In genomic region chr11:127003260-127003981, GRCh38 we compare ENCODE assay signal across 8 cellular contexts.
A peak's percentile ranks its signal among the peaks of the same experiment; 100 is the strongest.
DNase-seq lines count a peak whose midpoint lies in the region; ATAC-seq and TF ChIP-seq lines count a peak whose summit lies in the region.

No MANE protein-coding gene starts in this region.

- ATAC-seq in HG03520 (IDR thresholded peaks at IDR 0.05; ENCODE audit: unreplicated experiment) (no peak), GM18517 (IDR thresholded peaks at IDR 0.05; ENCODE audit: unreplicated experiment) (no peak)

- DNase-seq in EL (peak; percentile 81), NCI-H1105 treated with DMSO at 0.1 percent for 48 hours (lab: John Stamatoyannopoulos, UW) (peak; percentile 97), astrocyte of the hippocampus (ENCODE audit: low read depth, low spot score) (peak; percentile 87), kidney glomerular epithelial cell (lab: John Stamatoyannopoulos, UW) (peak; percentile 68), KG1 (lab: John Stamatoyannopoulos, UW) (no peak), erythroblast (lab: John Stamatoyannopoulos, UW) (no peak)

- TF ChIP-seq POLR2A in erythroblast (IDR thresholded peaks at IDR 0.05; ENCODE audit: low read length), result no peak

Comparison
In these comparisons a context has a peak if more than half of its experiments do, and no peak if none do; other contexts are left out.
1. DNase-seq: peak in EL (single experiment), NCI-H1105 treated with DMSO at 0.1 percent for 48 hours (single experiment), astrocyte of the hippocampus (single experiment) and kidney glomerular epithelial cell (single experiment); none in KG1 (single experiment) and erythroblast (0 of 2).